ENCODE assay signal across 10 cellular contexts in genomic region chr4:5206391-5206790, GRCh38.
DNase-seq lines count a peak whose midpoint lies in the region; ATAC-seq and TF ChIP-seq lines count a peak whose summit lies in the region.
"Had no signal": no experiment of that assay in that cellular context is flagged by ENCODE, and none has a peak within 500 bp of the region (broad histone marks: within the 10 kb centered on the region; RNA-seq: fewer than 3 reads in every experiment).

No MANE protein-coding gene starts in this region.

- H3K9me3 ChIP-seq in BE2C = no peaks in the 10 kb centered on the region
- H3K9me3 ChIP-seq in naive thymus-derived CD4-positive, alpha-beta T cell (ENCODE audit: control insufficient read depth in 2 of 3, low read length in 3 of 3) = no peaks in the 10 kb centered on the region

- DNase-seq in BE2C = peak; percentile 71
- DNase-seq in NCI-H1436 treated with DMSO at 0.1 percent for 48 hours (lab: John Stamatoyannopoulos, UW) = peak; percentile 77
- DNase-seq in cardiac fibroblast (ENCODE audit: low read depth in 2 of 2) = peak; percentile 35 to 42
- peak; percentile 65 for DNase-seq in middle frontal gyrus (ENCODE audit: extremely low spot score, low spot score)
- DNase-seq in naive thymus-derived CD4-positive, alpha-beta T cell = no peak
- no peak for DNase-seq in activated effector memory CD4-positive, alpha-beta T cell treated with Interleukin-2 at 50 U/mL for 16 hours
- no peak for DNase-seq in activated CD4-positive, alpha-beta T cell treated with anti-CD3 and anti-CD28 coated beads for 1 hour
- DNase-seq: cortex of kidney, MM.1S had no signal

- TF ChIP-seq CTCF in BE2C (IDR thresholded peaks at IDR 0.05; ENCODE audit: low read depth, low read length) = no peak
- no peak for TF ChIP-seq CTCF in cardiac fibroblast (IDR thresholded peaks at IDR 0.05; ENCODE audit: low read depth, low read length)

- no peaks in the 10 kb centered on the region for H3K27me3 ChIP-seq in BE2C
- H3K27me3 ChIP-seq in naive thymus-derived CD4-positive, alpha-beta T cell (ENCODE audit: control insufficient read depth in 2 of 2, insufficient read depth in 2 of 2, low read length in 2 of 2) = no peaks in the 10 kb centered on the region

- CTCF ChIA-PET in naive thymus-derived CD4-positive, alpha-beta T cell (lab: Charles Lee) = no interaction called here

- H3K36me3 Mint-ChIP-seq in naive thymus-derived CD4-positive, alpha-beta T cell = no peaks in the 10 kb centered on the region

- intact Hi-C loops in naive thymus-derived CD4-positive, alpha-beta T cell (cut with micrococcal nuclease) = no loop called here

- H3K4me3 Mint-ChIP-seq in naive thymus-derived CD4-positive, alpha-beta T cell = no peak overlapping the region

- H3K27me3 Mint-ChIP-seq in naive thymus-derived CD4-positive, alpha-beta T cell = peaks cover 0 to 9% (median 0%) of the 10 kb centered on the region in 5 donors

- H3K27ac ChIP-seq in naive thymus-derived CD4-positive, alpha-beta T cell (ENCODE audit: low read depth, low read length) = no peak overlapping the region

- H3K9me3 Mint-ChIP-seq in naive thymus-derived CD4-positive, alpha-beta T cell = peaks cover 0 to 8% (median 1%) of the 10 kb centered on the region in 11 donors

- H3K27ac Mint-ChIP-seq in naive thymus-derived CD4-positive, alpha-beta T cell = no peak overlapping the region

- no peaks in the 10 kb centered on the region for H3K36me3 ChIP-seq in BE2C
- H3K36me3 ChIP-seq in naive thymus-derived CD4-positive, alpha-beta T cell (ENCODE audit: control insufficient read depth in 2 of 3, insufficient read depth in 3 of 3, low read length in 3 of 3) = no peaks in the 10 kb centered on the region

- H3K4me1 Mint-ChIP-seq in naive thymus-derived CD4-positive, alpha-beta T cell = peaks cover 0 to 2% (median 0%) of the 10 kb centered on the region in 7 donors

- peaks cover 8% of the 10 kb centered on the region for H3K4me1 ChIP-seq in BE2C
- no peaks in the 10 kb centered on the region for H3K4me1 ChIP-seq in naive thymus-derived CD4-positive, alpha-beta T cell (ENCODE audit: control insufficient read depth in 2 of 2, insufficient read depth in 2 of 2, low read length in 2 of 2)

- no peak overlapping the region for H3K4me3 ChIP-seq in BE2C (ENCODE audit: low read depth, low read length)
- H3K4me3 ChIP-seq in cardiac fibroblast (replicated peaks in 1 of 2; ENCODE audit: low read depth in 2 of 2, low read length in 2 of 2) = no peak overlapping the region
- H3K4me3 ChIP-seq in naive thymus-derived CD4-positive, alpha-beta T cell (ENCODE audit: low read length) = no peak overlapping the region

- POLR2A ChIA-PET in naive thymus-derived CD4-positive, alpha-beta T cell (lab: Charles Lee) = no interaction called here

- ATAC-seq in naive thymus-derived CD4-positive, alpha-beta T cell = no peak
- ATAC-seq in HG03520 (IDR thresholded peaks at IDR 0.05; ENCODE audit: unreplicated experiment) = no peak

Comparison
In these comparisons a context has a peak if more than half of its experiments do, and no peak if none do; other contexts are left out.
1. DNase-seq: peak in BE2C (single experiment), NCI-H1436 treated with DMSO at 0.1 percent for 48 hours (single experiment), cardiac fibroblast (2 of 2) and middle frontal gyrus (single experiment); none in naive thymus-derived CD4-positive, alpha-beta T cell (0 of 9), activated effector memory CD4-positive, alpha-beta T cell treated with Interleukin-2 at 50 U/mL for 16 hours (single experiment) and activated CD4-positive, alpha-beta T cell treated with anti-CD3 and anti-CD28 coated beads for 1 hour (single experiment).